ENCODE assay signal across 28 cellular contexts in genomic region chr1:2865000-2865399, GRCh38.
"Had no signal": no experiment of that assay in that cellular context is flagged by ENCODE, and none has a peak within 500 bp of the region (broad histone marks: within the 10 kb centered on the region; RNA-seq: fewer than 3 reads in every experiment).

No MANE protein-coding gene starts in this region.

- H3K4me3 ChIP-seq: adrenal gland, body of pancreas, K562, SJCRH30, SK-N-MC had no signal

- ATAC-seq: activated CD8-positive, alpha-beta T cell treated with anti-CD3 and anti-CD28 coated beads for 36 hours; activated T-cell treated with anti-CD3 and anti-CD28 coated beads, Interleukin-2, amount 50 U/mL, for 72 hours; activated T-helper 17 cell treated with anti-CD3 and anti-CD28 coated beads, Interleukin-2, amount 50 U/mL, for 72 hours; body of pancreas; K562 had no signal

- H3K27ac ChIP-seq: adrenal gland, body of pancreas, SJCRH30, SK-N-MC had no signal

- H3K4me1 ChIP-seq: adrenal gland, body of pancreas, SJCRH30 had no signal

- H3K36me3 ChIP-seq: adrenal gland, SJCRH30 had no signal

- FAIRE-seq: astrocyte, bronchial epithelial cell, K562, RCC 7860, TTC549 had no signal

- H3K9me3 ChIP-seq: adrenal gland, body of pancreas, SJCRH30 had no signal

- DNase-seq: activated CD4-positive, alpha-beta T cell treated with anti-CD3 and anti-CD28 coated beads, Interleukin-2, amount 10 ng/mL, durations not matched to agents 24 days and 14 days; activated CD4-positive, alpha-beta T cell treated with anti-CD3 and anti-CD28 coated beads, Interleukin-2, amount 50 U/mL, for 4 hours; activated CD8-positive, alpha-beta T cell treated with anti-CD3 and anti-CD28 coated beads for 36 hours; activated effector memory CD4-positive, alpha-beta T cell treated with anti-CD3 and anti-CD28 coated beads, Interleukin-2, amount 50 U/mL, for 16 hours; activated naive CD4-positive, alpha-beta T cell; activated naive CD4-positive, alpha-beta T cell treated with anti-CD3 and anti-CD28 coated beads, Interleukin-2, amount 50 U/mL, for 16 hours; activated T-cell treated with anti-CD3 and anti-CD28 coated beads, Interleukin-2, amount 50 U/mL, for 1 hour; activated T-cell treated with anti-CD3 and anti-CD28 coated beads, Interleukin-2, amount 50 U/mL, for 72 hours; adrenal gland; body of pancreas; central memory CD4-positive, alpha-beta T cell; IMR-90; NCI-H1092 treated with DMSO at 0.1 percent for 48 hours; NCI-H187 treated with DMSO at 0.1 percent for 48 hours; NCI-H2081; NCI-H2171 treated with DMSO at 0.1 percent for 48 hours; NCI-H345; NCI-H524 treated with DMSO at 0.1 percent for 48 hours; NCI-H774; SHP77; SJCRH30 had no signal
